ENCODE assay signal across 1 cellular context in genomic region chr11:60288531-60288930, GRCh38.
TF ChIP-seq lines count a peak whose summit lies in the region.

No MANE protein-coding gene starts in this region.

TF ChIP-seq in H1, 55 proteins besides CTCF, POLR2A, EP300 and RAD21 (continued from another document):
- TF ChIP-seq, protein P1, sequence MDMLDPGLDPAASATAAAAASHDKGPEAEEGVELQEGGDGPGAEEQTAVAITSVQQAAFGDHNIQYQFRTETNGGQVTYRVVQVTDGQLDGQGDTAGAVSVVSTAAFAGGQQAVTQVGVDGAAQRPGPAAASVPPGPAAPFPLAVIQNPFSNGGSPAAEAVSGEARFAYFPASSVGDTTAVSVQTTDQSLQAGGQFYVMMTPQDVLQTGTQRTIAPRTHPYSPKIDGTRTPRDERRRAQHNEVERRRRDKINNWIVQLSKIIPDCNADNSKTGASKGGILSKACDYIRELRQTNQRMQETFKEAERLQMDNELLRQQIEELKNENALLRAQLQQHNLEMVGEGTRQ (IDR thresholded peaks at IDR 0.05; ENCODE audit: low read length) = no peak
- TF ChIP-seq SRF (IDR thresholded peaks at IDR 0.05; ENCODE audit: low read depth, low read length) = no peak
- no peak for TF ChIP-seq ATF2 (IDR thresholded peaks at IDR 0.05; ENCODE audit: low read length)
- no peak for TF ChIP-seq JUN (IDR thresholded peaks at IDR 0.05; ENCODE audit: low read depth, low read length)
- TF ChIP-seq NANOG (IDR thresholded peaks at IDR 0.05; ENCODE audit: insufficient read depth, low read depth, low read length, poor library complexity, severe bottlenecking) = no peak
- no peak for TF ChIP-seq EGR1 (IDR thresholded peaks at IDR 0.05; ENCODE audit: borderline replicate concordance, low read depth, low read length)
- no peak for TF ChIP-seq CHD1 (IDR thresholded peaks at IDR 0.05; ENCODE audit: low read depth, low read length)
- no peak for TF ChIP-seq KDM4A (IDR thresholded peaks at IDR 0.05; ENCODE audit: low read depth, low read length, severe bottlenecking)
- TF ChIP-seq EZH2 (IDR thresholded peaks at IDR 0.05; ENCODE audit: low read depth, low read length, severe bottlenecking) = no peak
- no peak for TF ChIP-seq POU5F1 (IDR thresholded peaks at IDR 0.05; ENCODE audit: low read depth, low read length)
- no peak for TF ChIP-seq HDAC2 (IDR thresholded peaks at IDR 0.05; ENCODE audit: borderline replicate concordance in 1 of 2, low read depth in 2 of 2, low read length in 2 of 2)
- TF ChIP-seq BRCA1 (IDR thresholded peaks at IDR 0.05; ENCODE audit: low read depth, low read length) = no peak
- TF ChIP-seq RFX5 (IDR thresholded peaks at IDR 0.05; ENCODE audit: borderline replicate concordance, low read depth, low read length) = no peak
- no peak for TF ChIP-seq ZNF274 (IDR thresholded peaks at IDR 0.05; ENCODE audit: borderline replicate concordance, extremely low read depth, low read length)
- TF ChIP-seq CHD2 (IDR thresholded peaks at IDR 0.05; ENCODE audit: low read length) = no peak
- no peak for TF ChIP-seq SIN3A (conservative IDR thresholded peaks at IDR 0.05 in 1 of 2, IDR thresholded peaks at IDR 0.05 in 1 of 2; ENCODE audit: low read depth in 1 of 2, low read length in 2 of 2)
